1 cellular context compared by ENCODE assay signal in the genomic region with DNA sequence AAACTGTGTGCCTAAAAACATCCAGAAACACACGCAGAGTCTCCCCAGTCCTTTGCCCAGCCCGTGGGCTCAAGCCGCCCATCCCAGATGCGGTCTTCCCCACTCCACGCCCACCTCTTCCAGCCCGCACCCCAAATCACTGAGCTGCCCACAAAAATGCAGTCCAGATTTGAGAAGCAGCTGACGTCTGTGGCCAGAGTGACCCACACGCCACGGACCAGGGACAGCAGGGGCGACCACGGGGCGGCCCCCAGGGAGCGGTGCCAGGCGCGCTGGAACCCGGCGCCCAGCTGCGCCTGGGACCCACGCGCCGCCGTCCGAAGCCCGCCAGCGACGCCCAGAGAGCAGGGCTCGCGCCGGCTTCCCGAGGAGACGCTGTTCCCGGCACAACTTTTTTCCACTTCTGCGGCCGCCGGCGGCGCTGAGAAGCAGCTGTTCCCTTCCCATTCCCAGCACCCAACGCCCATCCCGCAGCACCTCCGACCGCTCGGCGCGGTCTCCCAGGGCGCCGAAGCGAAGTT.
TF ChIP-seq lines count a peak whose summit lies in the region.

No MANE protein-coding gene starts in this region.

TF ChIP-seq in HEK293, 187 proteins besides CTCF, POLR2A, EP300 and RAD21 (continued from another document and continues in another):
- TF ChIP-seq, protein P1, sequence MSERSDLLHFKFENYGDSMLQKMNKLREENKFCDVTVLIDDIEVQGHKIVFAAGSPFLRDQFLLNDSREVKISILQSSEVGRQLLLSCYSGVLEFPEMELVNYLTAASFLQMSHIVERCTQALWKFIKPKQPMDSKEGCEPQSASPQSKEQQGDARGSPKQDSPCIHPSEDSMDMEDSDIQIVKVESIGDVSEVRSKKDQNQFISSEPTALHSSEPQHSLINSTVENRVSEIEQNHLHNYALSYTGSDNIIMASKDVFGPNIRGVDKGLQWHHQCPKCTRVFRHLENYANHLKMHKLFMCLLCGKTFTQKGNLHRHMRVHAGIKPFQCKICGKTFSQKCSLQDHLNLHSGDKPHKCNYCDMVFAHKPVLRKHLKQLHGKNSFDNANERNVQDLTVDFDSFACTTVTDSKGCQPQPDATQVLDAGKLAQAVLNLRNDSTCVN (tag by site-specific recombination; optimal IDR thresholded peaks at IDR 0.05), result peak; percentile 80
- no peak for TF ChIP-seq ZNF701 (tag by site-specific recombination; IDR thresholded peaks at IDR 0.05)
- peak; percentile 81 for TF ChIP-seq KLF9 (tag by site-specific recombination; IDR thresholded peaks at IDR 0.05; ENCODE audit: low read depth)
- TF ChIP-seq ZNF776 (tag by site-specific recombination; IDR thresholded peaks at IDR 0.05; ENCODE audit: borderline replicate concordance), result no peak
- TF ChIP-seq ZNF561 (tag by site-specific recombination; IDR thresholded peaks at IDR 0.05; ENCODE audit: borderline replicate concordance), result 0 out of 2 replicates have a peak, but pooled peaks have one; percentile 28
- no peak for TF ChIP-seq ZNF433 (tag by site-specific recombination; IDR thresholded peaks at IDR 0.05; ENCODE audit: low read depth)
- no peak for TF ChIP-seq ZNF266 (tag by site-specific recombination; IDR thresholded peaks at IDR 0.05; ENCODE audit: low read depth)
- TF ChIP-seq BCL11A (tag by site-specific recombination; IDR thresholded peaks at IDR 0.05; ENCODE audit: low read depth), result no peak
- peak; percentile 37; the same call in 1 of the 2 replicates for TF ChIP-seq ZBTB7A (tag by site-specific recombination; IDR thresholded peaks at IDR 0.05; ENCODE audit: low read depth)
- TF ChIP-seq ZNF626 (tag by site-specific recombination; IDR thresholded peaks at IDR 0.05), result no peak; the same call in 1 of the 2 replicates
- TF ChIP-seq, protein P2, sequence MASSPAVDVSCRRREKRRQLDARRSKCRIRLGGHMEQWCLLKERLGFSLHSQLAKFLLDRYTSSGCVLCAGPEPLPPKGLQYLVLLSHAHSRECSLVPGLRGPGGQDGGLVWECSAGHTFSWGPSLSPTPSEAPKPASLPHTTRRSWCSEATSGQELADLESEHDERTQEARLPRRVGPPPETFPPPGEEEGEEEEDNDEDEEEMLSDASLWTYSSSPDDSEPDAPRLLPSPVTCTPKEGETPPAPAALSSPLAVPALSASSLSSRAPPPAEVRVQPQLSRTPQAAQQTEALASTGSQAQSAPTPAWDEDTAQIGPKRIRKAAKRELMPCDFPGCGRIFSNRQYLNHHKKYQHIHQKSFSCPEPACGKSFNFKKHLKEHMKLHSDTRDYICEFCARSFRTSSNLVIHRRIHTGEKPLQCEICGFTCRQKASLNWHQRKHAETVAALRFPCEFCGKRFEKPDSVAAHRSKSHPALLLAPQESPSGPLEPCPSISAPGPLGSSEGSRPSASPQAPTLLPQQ (tag by site-specific recombination; IDR thresholded peaks at IDR 0.05), result peak; percentile 86
- no peak for TF ChIP-seq OVOL3 (tag by site-specific recombination; IDR thresholded peaks at IDR 0.05)
- TF ChIP-seq ZFHX2 (tag by site-specific recombination; conservative IDR thresholded peaks at IDR 0.05), result peak; percentile 93
- TF ChIP-seq, protein P3, sequence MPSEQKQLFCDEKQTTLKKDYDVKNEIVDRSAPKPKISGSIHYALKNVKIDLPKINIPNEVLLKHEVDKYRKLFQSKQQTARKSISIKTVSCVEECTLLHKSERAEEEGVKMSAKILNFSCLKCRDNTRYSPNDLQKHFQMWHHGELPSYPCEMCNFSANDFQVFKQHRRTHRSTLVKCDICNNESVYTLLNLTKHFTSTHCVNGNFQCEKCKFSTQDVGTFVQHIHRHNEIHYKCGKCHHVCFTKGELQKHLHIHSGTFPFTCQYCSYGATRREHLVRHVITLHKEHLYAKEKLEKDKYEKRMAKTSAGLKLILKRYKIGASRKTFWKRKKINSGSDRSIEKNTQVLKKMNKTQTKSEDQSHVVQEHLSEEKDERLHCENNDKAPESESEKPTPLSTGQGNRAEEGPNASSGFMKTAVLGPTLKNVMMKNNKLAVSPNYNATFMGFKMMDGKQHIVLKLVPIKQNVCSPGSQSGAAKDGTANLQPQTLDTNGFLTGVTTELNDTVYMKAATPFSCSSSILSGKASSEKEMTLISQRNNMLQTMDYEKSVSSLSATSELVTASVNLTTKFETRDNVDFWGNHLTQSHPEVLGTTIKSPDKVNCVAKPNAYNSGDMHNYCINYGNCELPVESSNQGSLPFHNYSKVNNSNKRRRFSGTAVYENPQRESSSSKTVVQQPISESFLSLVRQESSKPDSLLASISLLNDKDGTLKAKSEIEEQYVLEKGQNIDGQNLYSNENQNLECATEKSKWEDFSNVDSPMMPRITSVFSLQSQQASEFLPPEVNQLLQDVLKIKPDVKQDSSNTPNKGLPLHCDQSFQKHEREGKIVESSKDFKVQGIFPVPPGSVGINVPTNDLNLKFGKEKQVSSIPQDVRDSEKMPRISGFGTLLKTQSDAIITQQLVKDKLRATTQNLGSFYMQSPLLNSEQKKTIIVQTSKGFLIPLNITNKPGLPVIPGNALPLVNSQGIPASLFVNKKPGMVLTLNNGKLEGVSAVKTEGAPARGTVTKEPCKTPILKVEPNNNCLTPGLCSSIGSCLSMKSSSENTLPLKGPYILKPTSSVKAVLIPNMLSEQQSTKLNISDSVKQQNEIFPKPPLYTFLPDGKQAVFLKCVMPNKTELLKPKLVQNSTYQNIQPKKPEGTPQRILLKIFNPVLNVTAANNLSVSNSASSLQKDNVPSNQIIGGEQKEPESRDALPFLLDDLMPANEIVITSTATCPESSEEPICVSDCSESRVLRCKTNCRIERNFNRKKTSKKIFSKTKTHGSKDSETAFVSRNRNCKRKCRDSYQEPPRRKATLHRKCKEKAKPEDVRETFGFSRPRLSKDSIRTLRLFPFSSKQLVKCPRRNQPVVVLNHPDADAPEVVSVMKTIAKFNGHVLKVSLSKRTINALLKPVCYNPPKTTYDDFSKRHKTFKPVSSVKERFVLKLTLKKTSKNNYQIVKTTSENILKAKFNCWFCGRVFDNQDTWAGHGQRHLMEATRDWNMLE (tag by site-specific recombination; conservative IDR thresholded peaks at IDR 0.05; ENCODE audit: low read depth), result no peak
- 0 out of 2 replicates have a peak, but pooled peaks have one; percentile 70 for TF ChIP-seq ZSCAN30 (tag by site-specific recombination; IDR thresholded peaks at IDR 0.05)
- TF ChIP-seq ZNF660 (tag by site-specific recombination; IDR thresholded peaks at IDR 0.05), result peak; percentile 37; the same call in 1 of the 2 replicates
- TF ChIP-seq, protein P4, sequence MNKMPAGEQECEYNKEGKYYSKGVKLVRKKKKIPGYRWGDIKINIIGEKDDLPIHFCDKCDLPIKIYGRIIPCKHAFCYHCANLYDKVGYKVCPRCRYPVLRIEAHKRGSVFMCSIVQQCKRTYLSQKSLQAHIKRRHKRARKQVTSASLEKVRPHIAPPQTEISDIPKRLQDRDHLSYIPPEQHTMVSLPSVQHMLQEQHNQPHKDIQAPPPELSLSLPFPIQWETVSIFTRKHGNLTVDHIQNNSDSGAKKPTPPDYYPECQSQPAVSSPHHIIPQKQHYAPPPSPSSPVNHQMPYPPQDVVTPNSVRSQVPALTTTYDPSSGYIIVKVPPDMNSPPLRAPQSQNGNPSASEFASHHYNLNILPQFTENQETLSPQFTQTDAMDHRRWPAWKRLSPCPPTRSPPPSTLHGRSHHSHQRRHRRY (tag by site-specific recombination; IDR thresholded peaks at IDR 0.05), result no peak
- 0 out of 2 replicates have a peak, but pooled peaks have one; percentile 33 for TF ChIP-seq BCL11B (tag by site-specific recombination; IDR thresholded peaks at IDR 0.05; ENCODE audit: low read depth)
- no peak for TF ChIP-seq ZNF140 (tag by site-specific recombination; IDR thresholded peaks at IDR 0.05)
- TF ChIP-seq ZNF423 (tag by site-specific recombination; IDR thresholded peaks at IDR 0.05), result peak; percentile 84
- no peak for TF ChIP-seq ZNF184 (tag by site-specific recombination; IDR thresholded peaks at IDR 0.05)
- TF ChIP-seq, protein P5, sequence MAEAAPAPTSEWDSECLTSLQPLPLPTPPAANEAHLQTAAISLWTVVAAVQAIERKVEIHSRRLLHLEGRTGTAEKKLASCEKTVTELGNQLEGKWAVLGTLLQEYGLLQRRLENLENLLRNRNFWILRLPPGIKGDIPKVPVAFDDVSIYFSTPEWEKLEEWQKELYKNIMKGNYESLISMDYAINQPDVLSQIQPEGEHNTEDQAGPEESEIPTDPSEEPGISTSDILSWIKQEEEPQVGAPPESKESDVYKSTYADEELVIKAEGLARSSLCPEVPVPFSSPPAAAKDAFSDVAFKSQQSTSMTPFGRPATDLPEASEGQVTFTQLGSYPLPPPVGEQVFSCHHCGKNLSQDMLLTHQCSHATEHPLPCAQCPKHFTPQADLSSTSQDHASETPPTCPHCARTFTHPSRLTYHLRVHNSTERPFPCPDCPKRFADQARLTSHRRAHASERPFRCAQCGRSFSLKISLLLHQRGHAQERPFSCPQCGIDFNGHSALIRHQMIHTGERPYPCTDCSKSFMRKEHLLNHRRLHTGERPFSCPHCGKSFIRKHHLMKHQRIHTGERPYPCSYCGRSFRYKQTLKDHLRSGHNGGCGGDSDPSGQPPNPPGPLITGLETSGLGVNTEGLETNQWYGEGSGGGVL (tag by site-specific recombination; IDR thresholded peaks at IDR 0.05), result peak; percentile 8; the same call in 1 of the 2 replicates
- TF ChIP-seq, protein P6, sequence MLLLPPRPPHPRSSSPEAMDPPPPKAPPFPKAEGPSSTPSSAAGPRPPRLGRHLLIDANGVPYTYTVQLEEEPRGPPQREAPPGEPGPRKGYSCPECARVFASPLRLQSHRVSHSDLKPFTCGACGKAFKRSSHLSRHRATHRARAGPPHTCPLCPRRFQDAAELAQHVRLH (tag by site-specific recombination; IDR thresholded peaks at IDR 0.05), result no peak
- no peak for TF ChIP-seq ZNF211 (tag by site-specific recombination; IDR thresholded peaks at IDR 0.05; ENCODE audit: low read depth)
- TF ChIP-seq, protein P7, sequence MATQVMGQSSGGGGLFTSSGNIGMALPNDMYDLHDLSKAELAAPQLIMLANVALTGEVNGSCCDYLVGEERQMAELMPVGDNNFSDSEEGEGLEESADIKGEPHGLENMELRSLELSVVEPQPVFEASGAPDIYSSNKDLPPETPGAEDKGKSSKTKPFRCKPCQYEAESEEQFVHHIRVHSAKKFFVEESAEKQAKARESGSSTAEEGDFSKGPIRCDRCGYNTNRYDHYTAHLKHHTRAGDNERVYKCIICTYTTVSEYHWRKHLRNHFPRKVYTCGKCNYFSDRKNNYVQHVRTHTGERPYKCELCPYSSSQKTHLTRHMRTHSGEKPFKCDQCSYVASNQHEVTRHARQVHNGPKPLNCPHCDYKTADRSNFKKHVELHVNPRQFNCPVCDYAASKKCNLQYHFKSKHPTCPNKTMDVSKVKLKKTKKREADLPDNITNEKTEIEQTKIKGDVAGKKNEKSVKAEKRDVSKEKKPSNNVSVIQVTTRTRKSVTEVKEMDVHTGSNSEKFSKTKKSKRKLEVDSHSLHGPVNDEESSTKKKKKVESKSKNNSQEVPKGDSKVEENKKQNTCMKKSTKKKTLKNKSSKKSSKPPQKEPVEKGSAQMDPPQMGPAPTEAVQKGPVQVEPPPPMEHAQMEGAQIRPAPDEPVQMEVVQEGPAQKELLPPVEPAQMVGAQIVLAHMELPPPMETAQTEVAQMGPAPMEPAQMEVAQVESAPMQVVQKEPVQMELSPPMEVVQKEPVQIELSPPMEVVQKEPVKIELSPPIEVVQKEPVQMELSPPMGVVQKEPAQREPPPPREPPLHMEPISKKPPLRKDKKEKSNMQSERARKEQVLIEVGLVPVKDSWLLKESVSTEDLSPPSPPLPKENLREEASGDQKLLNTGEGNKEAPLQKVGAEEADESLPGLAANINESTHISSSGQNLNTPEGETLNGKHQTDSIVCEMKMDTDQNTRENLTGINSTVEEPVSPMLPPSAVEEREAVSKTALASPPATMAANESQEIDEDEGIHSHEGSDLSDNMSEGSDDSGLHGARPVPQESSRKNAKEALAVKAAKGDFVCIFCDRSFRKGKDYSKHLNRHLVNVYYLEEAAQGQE (tag by site-specific recombination; IDR thresholded peaks at IDR 0.05), result no peak
- TF ChIP-seq KLF7 (tag by site-specific recombination; IDR thresholded peaks at IDR 0.05; ENCODE audit: borderline replicate concordance), result no peak; the same call in 1 of the 2 replicates
- TF ChIP-seq ZNF202 (tag by site-specific recombination; IDR thresholded peaks at IDR 0.05; ENCODE audit: borderline replicate concordance), result no peak
- no peak for TF ChIP-seq ZNF48 (tag by site-specific recombination; IDR thresholded peaks at IDR 0.05)
- TF ChIP-seq ZNF76 (tag by site-specific recombination; IDR thresholded peaks at IDR 0.05; ENCODE audit: borderline replicate concordance, low read depth), result 0 out of 2 replicates have a peak, but pooled peaks have one; percentile 55
- TF ChIP-seq ZNF623 (tag by site-specific recombination; IDR thresholded peaks at IDR 0.05), result no peak
- TF ChIP-seq ZNF596 (tag by site-specific recombination; IDR thresholded peaks at IDR 0.05), result no peak; the same call in 1 of the 2 replicates
- no peak for TF ChIP-seq ZNF654 (tag by site-specific recombination; IDR thresholded peaks at IDR 0.05; ENCODE audit: low read depth)
- TF ChIP-seq, protein P8, sequence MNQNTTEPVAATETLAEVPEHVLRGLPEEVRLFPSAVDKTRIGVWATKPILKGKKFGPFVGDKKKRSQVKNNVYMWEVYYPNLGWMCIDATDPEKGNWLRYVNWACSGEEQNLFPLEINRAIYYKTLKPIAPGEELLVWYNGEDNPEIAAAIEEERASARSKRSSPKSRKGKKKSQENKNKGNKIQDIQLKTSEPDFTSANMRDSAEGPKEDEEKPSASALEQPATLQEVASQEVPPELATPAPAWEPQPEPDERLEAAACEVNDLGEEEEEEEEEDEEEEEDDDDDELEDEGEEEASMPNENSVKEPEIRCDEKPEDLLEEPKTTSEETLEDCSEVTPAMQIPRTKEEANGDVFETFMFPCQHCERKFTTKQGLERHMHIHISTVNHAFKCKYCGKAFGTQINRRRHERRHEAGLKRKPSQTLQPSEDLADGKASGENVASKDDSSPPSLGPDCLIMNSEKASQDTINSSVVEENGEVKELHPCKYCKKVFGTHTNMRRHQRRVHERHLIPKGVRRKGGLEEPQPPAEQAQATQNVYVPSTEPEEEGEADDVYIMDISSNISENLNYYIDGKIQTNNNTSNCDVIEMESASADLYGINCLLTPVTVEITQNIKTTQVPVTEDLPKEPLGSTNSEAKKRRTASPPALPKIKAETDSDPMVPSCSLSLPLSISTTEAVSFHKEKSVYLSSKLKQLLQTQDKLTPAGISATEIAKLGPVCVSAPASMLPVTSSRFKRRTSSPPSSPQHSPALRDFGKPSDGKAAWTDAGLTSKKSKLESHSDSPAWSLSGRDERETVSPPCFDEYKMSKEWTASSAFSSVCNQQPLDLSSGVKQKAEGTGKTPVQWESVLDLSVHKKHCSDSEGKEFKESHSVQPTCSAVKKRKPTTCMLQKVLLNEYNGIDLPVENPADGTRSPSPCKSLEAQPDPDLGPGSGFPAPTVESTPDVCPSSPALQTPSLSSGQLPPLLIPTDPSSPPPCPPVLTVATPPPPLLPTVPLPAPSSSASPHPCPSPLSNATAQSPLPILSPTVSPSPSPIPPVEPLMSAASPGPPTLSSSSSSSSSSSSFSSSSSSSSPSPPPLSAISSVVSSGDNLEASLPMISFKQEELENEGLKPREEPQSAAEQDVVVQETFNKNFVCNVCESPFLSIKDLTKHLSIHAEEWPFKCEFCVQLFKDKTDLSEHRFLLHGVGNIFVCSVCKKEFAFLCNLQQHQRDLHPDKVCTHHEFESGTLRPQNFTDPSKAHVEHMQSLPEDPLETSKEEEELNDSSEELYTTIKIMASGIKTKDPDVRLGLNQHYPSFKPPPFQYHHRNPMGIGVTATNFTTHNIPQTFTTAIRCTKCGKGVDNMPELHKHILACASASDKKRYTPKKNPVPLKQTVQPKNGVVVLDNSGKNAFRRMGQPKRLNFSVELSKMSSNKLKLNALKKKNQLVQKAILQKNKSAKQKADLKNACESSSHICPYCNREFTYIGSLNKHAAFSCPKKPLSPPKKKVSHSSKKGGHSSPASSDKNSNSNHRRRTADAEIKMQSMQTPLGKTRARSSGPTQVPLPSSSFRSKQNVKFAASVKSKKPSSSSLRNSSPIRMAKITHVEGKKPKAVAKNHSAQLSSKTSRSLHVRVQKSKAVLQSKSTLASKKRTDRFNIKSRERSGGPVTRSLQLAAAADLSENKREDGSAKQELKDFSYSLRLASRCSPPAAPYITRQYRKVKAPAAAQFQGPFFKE (tag by site-specific recombination; IDR thresholded peaks at IDR 0.05; ENCODE audit: borderline replicate concordance), result no peak
